28 cellular contexts compared by ENCODE assay signal in the genomic region with DNA sequence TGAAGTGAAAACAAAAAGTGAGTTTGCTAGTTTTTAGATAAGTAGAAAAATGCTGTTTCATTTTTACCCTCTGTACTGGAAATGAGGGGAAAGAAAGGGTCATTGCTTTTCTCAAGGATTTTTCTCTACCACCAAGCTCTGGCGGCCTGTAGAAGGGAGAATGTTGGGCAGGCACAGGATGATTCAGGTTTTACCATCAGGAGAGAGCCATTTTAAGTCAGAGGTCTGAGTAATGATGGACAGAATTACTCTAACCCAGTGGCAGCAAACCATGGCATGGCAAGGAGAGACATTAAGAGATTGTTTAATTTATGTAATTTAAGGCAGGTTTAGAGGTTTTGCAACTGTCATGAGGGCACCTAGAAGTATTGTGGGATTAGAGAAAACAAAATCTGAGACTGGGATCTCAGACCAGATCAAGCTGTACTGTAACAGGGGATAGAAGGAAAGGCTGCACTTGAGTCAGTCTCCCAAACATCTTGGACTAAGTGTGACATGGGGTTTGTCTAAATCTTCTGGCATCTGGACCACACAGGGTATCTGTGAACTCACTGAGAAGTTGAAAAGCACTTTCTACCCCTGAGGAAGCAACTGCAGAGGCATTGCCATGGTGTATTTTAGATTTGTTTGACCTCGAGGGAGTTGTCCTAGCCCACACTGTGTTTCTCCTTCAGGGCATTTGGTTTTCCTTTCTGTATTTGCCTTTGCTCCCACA.
DNase-seq lines count a peak whose midpoint lies in the region; ATAC-seq and TF ChIP-seq lines count a peak whose summit lies in the region.
"Had no signal": no experiment of that assay in that cellular context is flagged by ENCODE, and none has a peak within 500 bp of the region (broad histone marks: within the 10 kb centered on the region; RNA-seq: fewer than 3 reads in every experiment).

No MANE protein-coding gene starts in this region.

- H3K36me3 ChIP-seq in SJSA1 (no peaks in the 10 kb centered on the region), neural progenitor cell (no peaks in the 10 kb centered on the region)
- H3K36me3 ChIP-seq: neutrophil, thoracic aorta had no signal

- H3K36me3 Mint-ChIP-seq in neural progenitor cell, result no peaks in the 10 kb centered on the region
- no peaks in the 10 kb centered on the region for H3K36me3 Mint-ChIP-seq in activated CD8-positive, alpha-beta memory T cell treated with anti-CD3 and anti-CD28 coated beads, Interleukin-2, amount 10 ng/mL, durations not matched to agents 7 days and 5 days
- H3K36me3 Mint-ChIP-seq: brain; CD8-positive, alpha-beta memory T cell; immature natural killer cell had no signal

- peak; percentile 56 for ATAC-seq in HG02885 (IDR thresholded peaks at IDR 0.05; ENCODE audit: poor library complexity, unreplicated experiment)
- no peak for ATAC-seq in activated CD8-positive, alpha-beta memory T cell treated with anti-CD3 and anti-CD28 coated beads, Interleukin-2, amount 10 ng/mL, durations not matched to agents 7 days and 5 days
- ATAC-seq: activated CD8-positive, alpha-beta T cell treated with anti-CD3 and anti-CD28 coated beads for 36 hours; left colon; sciatic nerve; stimulated activated naive CD8-positive, alpha-beta T cell treated with anti-CD3 and anti-CD28 coated beads, Interleukin-15, Interleukin-2, amounts not matched to agents 100 U/mL and 50 U/mL, for 24 hours had no signal

- peaks cover 19% of the 10 kb centered on the region for H3K4me1 ChIP-seq in SJSA1 (replicated peaks)
- peaks cover 8% of the 10 kb centered on the region for H3K4me1 ChIP-seq in neural progenitor cell

- H3K27ac ChIP-seq in SJSA1 (peak overlapping the region; percentile 74), neural progenitor cell (no peak overlapping the region)
- H3K27ac ChIP-seq: neutrophil, thoracic aorta had no signal

- CTCF ChIA-PET in activated CD8-positive, alpha-beta memory T cell treated with anti-CD3 and anti-CD28 coated beads, Interleukin-2, amount 10 ng/mL, durations not matched to agents 7 days and 5 days (lab: Charles Lee), result no interaction called here

- no peaks in the 10 kb centered on the region for H3K27me3 Mint-ChIP-seq in neural progenitor cell (ENCODE audit: insufficient read depth, low read depth)
- H3K27me3 Mint-ChIP-seq in activated CD8-positive, alpha-beta memory T cell treated with anti-CD3 and anti-CD28 coated beads, Interleukin-2, amount 10 ng/mL, durations not matched to agents 7 days and 5 days, result peaks cover 10% of the 10 kb centered on the region

- no peak overlapping the region for H3K4me3 Mint-ChIP-seq in neural progenitor cell
- H3K4me3 Mint-ChIP-seq in activated CD8-positive, alpha-beta memory T cell treated with anti-CD3 and anti-CD28 coated beads, Interleukin-2, amount 10 ng/mL, durations not matched to agents 7 days and 5 days, result no peak overlapping the region
- H3K4me3 Mint-ChIP-seq: activated CD8-positive, alpha-beta T cell treated with anti-CD3 and anti-CD28 coated beads for 36 hours; brain; CD8-positive, alpha-beta memory T cell; immature natural killer cell had no signal

- no peak for TF ChIP-seq CTCF in neural progenitor cell (IDR thresholded peaks at IDR 0.05)

- H3K9me3 ChIP-seq in SJSA1 (replicated peaks), result no peaks in the 10 kb centered on the region
- H3K9me3 ChIP-seq in neural progenitor cell (ENCODE audit: low read depth), result no peaks in the 10 kb centered on the region
- H3K9me3 ChIP-seq: neutrophil, thoracic aorta had no signal

- no peaks in the 10 kb centered on the region for H3F3A ChIP-seq in neural progenitor cell (ENCODE audit: low read depth)

- no peaks in the 10 kb centered on the region for H4K20me1 ChIP-seq in neural progenitor cell (ENCODE audit: low read depth)

- no peaks in the 10 kb centered on the region for H3K27me3 ChIP-seq in SJSA1 (replicated peaks)
- no peaks in the 10 kb centered on the region for H3K27me3 ChIP-seq in neural progenitor cell
- H3K27me3 ChIP-seq: neutrophil had no signal

- no peak overlapping the region for H3K9ac ChIP-seq in neural progenitor cell

- no peak overlapping the region for H3K27ac Mint-ChIP-seq in neural progenitor cell
- no peak overlapping the region for H3K27ac Mint-ChIP-seq in activated CD8-positive, alpha-beta memory T cell treated with anti-CD3 and anti-CD28 coated beads, Interleukin-2, amount 10 ng/mL, durations not matched to agents 7 days and 5 days
- H3K27ac Mint-ChIP-seq: activated CD8-positive, alpha-beta T cell treated with anti-CD3 and anti-CD28 coated beads for 36 hours; brain; CD8-positive, alpha-beta memory T cell; immature natural killer cell; progenitor cell of endocrine pancreas had no signal

- peak overlapping the region; percentile 39 for H2AFZ ChIP-seq in neural progenitor cell (replicated peaks)

- peak; percentile 5 for DNase-seq in ELR (ENCODE audit: low read depth)
- peak; percentile 62 to 84 for DNase-seq in SJSA1 (ENCODE audit: low read depth in 1 of 2, low spot score in 2 of 2)
- DNase-seq in neural progenitor cell (ENCODE audit: low spot score), result no peak
- no peak for DNase-seq in GOT3 (lab: John Stamatoyannopoulos, UW)
- no peak for DNase-seq in stimulated activated CD4-positive, alpha-beta T cell treated with anti-CD3 and anti-CD28 coated beads, Interleukin-4, amount 100 ng/mL, for 4 hours
- no peak for DNase-seq in activated CD8-positive, alpha-beta memory T cell treated with anti-CD3 and anti-CD28 coated beads, Interleukin-2, amount 10 ng/mL, durations not matched to agents 7 days and 5 days
- DNase-seq: activated CD4-positive, CD25-positive, alpha-beta regulatory T cell treated with anti-CD3 and anti-CD28 coated beads, Interleukin-2, amount 50 U/mL, for 72 hours; activated CD8-positive, alpha-beta T cell treated with anti-CD3 and anti-CD28 coated beads for 36 hours; activated gamma-delta T cell; activated T-cell treated with anti-CD3 and anti-CD28 coated beads for 4 hours; CD8-positive, alpha-beta memory T cell; cerebellar nuclear complex; DMS153; hypothalamus; immature natural killer cell; left colon; mammary epithelial cell; NCI-H1105 treated with DMSO at 0.1 percent for 48 hours; NCI-H2029 treated with DMSO at 0.1 percent for 48 hours; NCI-H2227 treated with DMSO at 0.1 percent for 48 hours; NCI-H69; stimulated activated naive CD8-positive, alpha-beta T cell treated with anti-CD3 and anti-CD28 coated beads, Interleukin-15, Interleukin-2, amounts not matched to agents 100 U/mL and 50 U/mL, for 24 hours had no signal

- H3K79me2 ChIP-seq in neural progenitor cell (ENCODE audit: low read depth), result no peaks in the 10 kb centered on the region

- no peaks in the 10 kb centered on the region for H3K4me1 Mint-ChIP-seq in neural progenitor cell
- no peaks in the 10 kb centered on the region for H3K4me1 Mint-ChIP-seq in activated CD8-positive, alpha-beta memory T cell treated with anti-CD3 and anti-CD28 coated beads, Interleukin-2, amount 10 ng/mL, durations not matched to agents 7 days and 5 days
- H3K4me1 Mint-ChIP-seq: brain; CD8-positive, alpha-beta memory T cell; immature natural killer cell had no signal

- H3K4me3 ChIP-seq in SJSA1 (no peak overlapping the region), neural progenitor cell (no peak overlapping the region)
- H3K4me3 ChIP-seq: thoracic aorta had no signal

- no peak overlapping the region for H3K4me2 ChIP-seq in neural progenitor cell

- no peaks in the 10 kb centered on the region for H3K9me3 Mint-ChIP-seq in neural progenitor cell
- no peaks in the 10 kb centered on the region for H3K9me3 Mint-ChIP-seq in activated CD8-positive, alpha-beta memory T cell treated with anti-CD3 and anti-CD28 coated beads, Interleukin-2, amount 10 ng/mL, durations not matched to agents 7 days and 5 days (ENCODE audit: low read depth)
- H3K9me3 Mint-ChIP-seq: brain had no signal

Comparison
In these comparisons a context has a peak if more than half of its experiments do, and no peak if none do; other contexts are left out.
1. DNase-seq: peak in ELR (single experiment) and SJSA1 (2 of 2); none in neural progenitor cell (single experiment), GOT3 (single experiment), stimulated activated CD4-positive, alpha-beta T cell treated with anti-CD3 and anti-CD28 coated beads, Interleukin-4, amount 100 ng/mL, for 4 hours (0 of 2) and activated CD8-positive, alpha-beta memory T cell treated with anti-CD3 and anti-CD28 coated beads, Interleukin-2, amount 10 ng/mL, durations not matched to agents 7 days and 5 days (single experiment).